1 cellular context compared by ENCODE assay signal in genomic region chr6:142376115-142376514, GRCh38.
TF ChIP-seq lines count a peak whose summit lies in the region.

No MANE protein-coding gene starts in this region.

TF ChIP-seq in HepG2, 621 proteins besides CTCF, POLR2A, EP300 and RAD21 (continued from another document):
- TF ChIP-seq TCF7 (IDR thresholded peaks at IDR 0.05; ENCODE audit: low read depth) = peak; percentile 54; the same call in 1 of the 2 replicates
- TF ChIP-seq TARDBP (CRISPR knock-in tag; IDR thresholded peaks at IDR 0.05) = 0 out of 2 replicates have a peak, but pooled peaks have one; percentile 48
- peak; percentile 69 for TF ChIP-seq CEBPG (CRISPR knock-in tag; IDR thresholded peaks at IDR 0.05)
- peak; percentile 30; the same call in 1 of the 2 replicates for TF ChIP-seq ELF3 (CRISPR knock-in tag; IDR thresholded peaks at IDR 0.05)
- TF ChIP-seq FOXP1 (IDR thresholded peaks at IDR 0.05) = no peak
- TF ChIP-seq FOXP1 (CRISPR knock-in tag; IDR thresholded peaks at IDR 0.05) = peak; percentile 79; the same call in 1 of the 2 replicates
- TF ChIP-seq ZNF503 (CRISPR knock-in tag; IDR thresholded peaks at IDR 0.05) = peak; percentile 89; the same call in 1 of the 2 replicates
- TF ChIP-seq HHEX (CRISPR knock-in tag; IDR thresholded peaks at IDR 0.05) = peak; percentile 51; the same call in 1 of the 2 replicates
- TF ChIP-seq RBM22 (optimal IDR thresholded peaks at IDR 0.05; ENCODE audit: low read length) = no peak
- peak; percentile 20; the same call in 1 of the 2 replicates for TF ChIP-seq RXRB (CRISPR knock-in tag; IDR thresholded peaks at IDR 0.05; ENCODE audit: borderline replicate concordance)
- 0 out of 2 replicates have a peak, but pooled peaks have one; percentile 66 for TF ChIP-seq GATAD2A (CRISPR knock-in tag; IDR thresholded peaks at IDR 0.05)
- no peak for TF ChIP-seq ZSCAN31 (CRISPR knock-in tag; IDR thresholded peaks at IDR 0.05; ENCODE audit: low read depth)
- TF ChIP-seq FOXA3 (CRISPR knock-in tag; IDR thresholded peaks at IDR 0.05) = peak; percentile 65
- TF ChIP-seq DNMT1 (CRISPR knock-in tag; IDR thresholded peaks at IDR 0.05) = no peak
- TF ChIP-seq CREM (IDR thresholded peaks at IDR 0.05) = peak; percentile 41; the same call in 1 of the 2 replicates
- TF ChIP-seq CREM (CRISPR knock-in tag; IDR thresholded peaks at IDR 0.05) = no peak
- TF ChIP-seq TCF7L2 (IDR thresholded peaks at IDR 0.05; ENCODE audit: low read depth, low read length) = peak; percentile 56; the same call in 1 of the 2 replicates
- TF ChIP-seq, protein P1, sequence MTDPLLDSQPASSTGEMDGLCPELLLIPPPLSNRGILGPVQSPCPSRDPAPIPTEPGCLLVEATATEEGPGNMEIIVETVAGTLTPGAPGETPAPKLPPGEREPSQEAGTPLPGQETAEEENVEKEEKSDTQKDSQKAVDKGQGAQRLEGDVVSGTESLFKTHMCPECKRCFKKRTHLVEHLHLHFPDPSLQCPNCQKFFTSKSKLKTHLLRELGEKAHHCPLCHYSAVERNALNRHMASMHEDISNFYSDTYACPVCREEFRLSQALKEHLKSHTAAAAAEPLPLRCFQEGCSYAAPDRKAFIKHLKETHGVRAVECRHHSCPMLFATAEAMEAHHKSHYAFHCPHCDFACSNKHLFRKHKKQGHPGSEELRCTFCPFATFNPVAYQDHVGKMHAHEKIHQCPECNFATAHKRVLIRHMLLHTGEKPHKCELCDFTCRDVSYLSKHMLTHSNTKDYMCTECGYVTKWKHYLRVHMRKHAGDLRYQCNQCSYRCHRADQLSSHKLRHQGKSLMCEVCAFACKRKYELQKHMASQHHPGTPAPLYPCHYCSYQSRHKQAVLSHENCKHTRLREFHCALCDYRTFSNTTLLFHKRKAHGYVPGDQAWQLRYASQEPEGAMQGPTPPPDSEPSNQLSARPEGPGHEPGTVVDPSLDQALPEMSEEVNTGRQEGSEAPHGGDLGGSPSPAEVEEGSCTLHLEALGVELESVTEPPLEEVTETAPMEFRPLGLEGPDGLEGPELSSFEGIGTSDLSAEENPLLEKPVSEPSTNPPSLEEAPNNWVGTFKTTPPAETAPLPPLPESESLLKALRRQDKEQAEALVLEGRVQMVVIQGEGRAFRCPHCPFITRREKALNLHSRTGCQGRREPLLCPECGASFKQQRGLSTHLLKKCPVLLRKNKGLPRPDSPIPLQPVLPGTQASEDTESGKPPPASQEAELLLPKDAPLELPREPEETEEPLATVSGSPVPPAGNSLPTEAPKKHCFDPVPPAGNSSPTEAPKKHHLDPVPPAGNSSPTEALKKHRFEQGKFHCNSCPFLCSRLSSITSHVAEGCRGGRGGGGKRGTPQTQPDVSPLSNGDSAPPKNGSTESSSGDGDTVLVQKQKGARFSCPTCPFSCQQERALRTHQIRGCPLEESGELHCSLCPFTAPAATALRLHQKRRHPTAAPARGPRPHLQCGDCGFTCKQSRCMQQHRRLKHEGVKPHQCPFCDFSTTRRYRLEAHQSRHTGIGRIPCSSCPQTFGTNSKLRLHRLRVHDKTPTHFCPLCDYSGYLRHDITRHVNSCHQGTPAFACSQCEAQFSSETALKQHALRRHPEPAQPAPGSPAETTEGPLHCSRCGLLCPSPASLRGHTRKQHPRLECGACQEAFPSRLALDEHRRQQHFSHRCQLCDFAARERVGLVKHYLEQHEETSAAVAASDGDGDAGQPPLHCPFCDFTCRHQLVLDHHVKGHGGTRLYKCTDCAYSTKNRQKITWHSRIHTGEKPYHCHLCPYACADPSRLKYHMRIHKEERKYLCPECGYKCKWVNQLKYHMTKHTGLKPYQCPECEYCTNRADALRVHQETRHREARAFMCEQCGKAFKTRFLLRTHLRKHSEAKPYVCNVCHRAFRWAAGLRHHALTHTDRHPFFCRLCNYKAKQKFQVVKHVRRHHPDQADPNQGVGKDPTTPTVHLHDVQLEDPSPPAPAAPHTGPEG (CRISPR knock-in tag; IDR thresholded peaks at IDR 0.05) = no peak
- TF ChIP-seq HOXA9 (CRISPR knock-in tag; IDR thresholded peaks at IDR 0.05; ENCODE audit: borderline replicate concordance) = no peak
- no peak for TF ChIP-seq SIN3B (IDR thresholded peaks at IDR 0.05; ENCODE audit: low read length)
- TF ChIP-seq NONO (IDR thresholded peaks at IDR 0.05) = no peak
- TF ChIP-seq NONO (CRISPR knock-in tag; conservative IDR thresholded peaks at IDR 0.05) = no peak
- peak; percentile 46 for TF ChIP-seq RARA (CRISPR knock-in tag; IDR thresholded peaks at IDR 0.05)
- no peak for TF ChIP-seq ZNF781 (CRISPR knock-in tag; IDR thresholded peaks at IDR 0.05; ENCODE audit: borderline replicate concordance, not compliant biosample characterization)
- TF ChIP-seq ZNF331 (CRISPR knock-in tag; IDR thresholded peaks at IDR 0.05) = no peak
- TF ChIP-seq FOXP4 (CRISPR knock-in tag; IDR thresholded peaks at IDR 0.05) = peak; percentile 79
